ENCODE assay signal across 10 cellular contexts in genomic region chr2:176490061-176490861, GRCh38.
DNase-seq lines count a peak whose midpoint lies in the region; ATAC-seq and TF ChIP-seq lines count a peak whose summit lies in the region.
"Had no signal": no experiment of that assay in that cellular context is flagged by ENCODE, and none has a peak within 500 bp of the region (broad histone marks: within the 10 kb centered on the region; RNA-seq: fewer than 3 reads in every experiment).

No MANE protein-coding gene starts in this region.

- H3K9me3 Mint-ChIP-seq in stimulated activated memory B cell treated with anti-CD40 and anti-IgM and Interleukin-4, amounts not matched to agents 10 μg/mL and 1 μg/mL and 100 μg/mL, for 72 hours = no peaks in the 10 kb centered on the region

- no peak overlapping the region for H3K4me3 Mint-ChIP-seq in stimulated activated memory B cell treated with anti-CD40 and anti-IgM and Interleukin-4, amounts not matched to agents 10 μg/mL and 1 μg/mL and 100 μg/mL, for 72 hours
- H3K4me3 Mint-ChIP-seq: activated naive CD8-positive, alpha-beta T cell treated with anti-CD3 and anti-CD28 coated beads for 36 hours had no signal

- peaks cover 23% of the 10 kb centered on the region for H3K4me1 Mint-ChIP-seq in stimulated activated memory B cell treated with anti-CD40 and anti-IgM and Interleukin-4, amounts not matched to agents 10 μg/mL and 1 μg/mL and 100 μg/mL, for 72 hours

- no peaks in the 10 kb centered on the region for H3K27me3 ChIP-seq in RWPE2 (ENCODE audit: insufficient read depth, poor library complexity, severe bottlenecking)
- peaks cover 22% of the 10 kb centered on the region for H3K27me3 ChIP-seq in cardiac muscle cell

- H3K4me3 ChIP-seq in RWPE2 (ENCODE audit: severe bottlenecking) (no peak overlapping the region), cardiac muscle cell (no peak overlapping the region)

- peaks cover 16% of the 10 kb centered on the region for H3K27me3 Mint-ChIP-seq in stimulated activated memory B cell treated with anti-CD40 and anti-IgM and Interleukin-4, amounts not matched to agents 10 μg/mL and 1 μg/mL and 100 μg/mL, for 72 hours

- TF ChIP-seq CTCF in RWPE2 (IDR thresholded peaks at IDR 0.05; ENCODE audit: poor library complexity, severe bottlenecking) (no peak), cardiac muscle cell (IDR thresholded peaks at IDR 0.05; ENCODE audit: low read depth, low read length) (no peak)

- ATAC-seq in RWPE2 (ENCODE audit: low read depth) = no peak
- ATAC-seq in stimulated activated memory B cell treated with anti-CD40 and anti-IgM and Interleukin-4, amounts not matched to agents 10 μg/mL and 1 μg/mL and 100 μg/mL, for 72 hours = no peak
- no peak for ATAC-seq in HG03097 (IDR thresholded peaks at IDR 0.05; ENCODE audit: low FRiP score, unreplicated experiment)

- peak overlapping the region; percentile 64 for H3K27ac ChIP-seq in RWPE2 (ENCODE audit: poor library complexity, severe bottlenecking)
- no peak overlapping the region for H3K27ac ChIP-seq in cardiac muscle cell

- no peak overlapping the region for H3K27ac Mint-ChIP-seq in stimulated activated memory B cell treated with anti-CD40 and anti-IgM and Interleukin-4, amounts not matched to agents 10 μg/mL and 1 μg/mL and 100 μg/mL, for 72 hours
- H3K27ac Mint-ChIP-seq: activated naive CD8-positive, alpha-beta T cell treated with anti-CD3 and anti-CD28 coated beads for 36 hours had no signal

- no peaks in the 10 kb centered on the region for H3K9me3 ChIP-seq in RWPE2 (ENCODE audit: severe bottlenecking)
- no peaks in the 10 kb centered on the region for H3K9me3 ChIP-seq in cardiac muscle cell (ENCODE audit: low read depth)

- H3K36me3 ChIP-seq in RWPE2 (ENCODE audit: low read depth) (no peaks in the 10 kb centered on the region), cardiac muscle cell (no peaks in the 10 kb centered on the region)

- H3K4me1 ChIP-seq in RWPE2 (ENCODE audit: insufficient read depth, poor library complexity, severe bottlenecking) (peaks cover 12% of the 10 kb centered on the region), cardiac muscle cell (ENCODE audit: low read depth) (no peaks in the 10 kb centered on the region)

- DNase-seq in AG08395 (ENCODE audit: low spot score) (peak; percentile 43), RWPE2 (ENCODE audit: low spot score) (no peak), cardiac muscle cell (ENCODE audit: low read depth in 1 of 2, low spot score in 1 of 2) (peak; percentile 0 to 73), nucleus accumbens (lab: John Stamatoyannopoulos, UW) (peak in 35 of 56 donors; percentile 3 to 63 (median 20)), T1000 (lab: John Stamatoyannopoulos, UW) (no peak)
- DNase-seq in activated CD8-positive, alpha-beta memory T cell treated with anti-CD3 and anti-CD28 coated beads, Interleukin-2, amount 50 U/mL, for 48 hours = no peak
- DNase-seq: NCI-H2171 had no signal

- H3K36me3 Mint-ChIP-seq in stimulated activated memory B cell treated with anti-CD40 and anti-IgM and Interleukin-4, amounts not matched to agents 10 μg/mL and 1 μg/mL and 100 μg/mL, for 72 hours = no peaks in the 10 kb centered on the region
- H3K36me3 Mint-ChIP-seq: activated naive CD8-positive, alpha-beta T cell treated with anti-CD3 and anti-CD28 coated beads for 36 hours had no signal

Comparison
In these comparisons a context has a peak if more than half of its experiments do, and no peak if none do; other contexts are left out.
1. DNase-seq: peak in AG08395 (single experiment), cardiac muscle cell (2 of 2) and nucleus accumbens (35 of 56); none in RWPE2 (single experiment), T1000 (single experiment) and activated CD8-positive, alpha-beta memory T cell treated with anti-CD3 and anti-CD28 coated beads, Interleukin-2, amount 50 U/mL, for 48 hours (single experiment).